Comparison of ENCODE assay signal across 14 cellular contexts in the genomic region with DNA sequence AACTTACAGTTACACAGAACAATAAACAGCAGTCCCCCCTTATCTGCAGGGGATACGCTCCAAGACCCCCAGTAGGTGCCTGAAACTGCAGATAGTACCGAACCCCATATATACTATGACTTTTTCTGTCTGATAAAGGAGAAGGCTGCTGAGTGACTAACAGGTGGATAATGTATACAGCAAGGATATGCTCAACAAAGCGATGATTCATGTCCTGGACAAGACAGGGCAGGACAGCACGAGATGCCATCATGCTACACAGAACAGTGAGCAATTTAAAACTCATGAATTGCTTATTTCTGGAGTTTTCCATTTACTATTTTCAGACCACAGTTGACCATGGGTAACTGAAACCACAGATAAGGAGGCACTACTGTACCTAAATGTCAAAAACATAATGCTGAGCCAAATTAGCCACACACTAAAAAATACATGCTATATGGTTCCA.
A peak's percentile ranks its signal among the peaks of the same experiment; 100 is the strongest.
DNase-seq lines count a peak whose midpoint lies in the region; ATAC-seq and TF ChIP-seq lines count a peak whose summit lies in the region.
"Had no signal": no experiment of that assay in that cellular context is flagged by ENCODE, and none has a peak within 500 bp of the region (broad histone marks: within the 10 kb centered on the region; RNA-seq: fewer than 3 reads in every experiment).

No MANE protein-coding gene starts in this region.

- no peaks in the 10 kb centered on the region for H3K79me2 ChIP-seq in GM23338 (replicated peaks; ENCODE audit: insufficient read depth)

- H3K36me3 Mint-ChIP-seq in stimulated activated memory B cell treated with anti-CD40 and anti-IgM and Interleukin-4, amounts not matched to agents 10 μg/mL and 1 μg/mL and 100 μg/mL, for 72 hours: peaks cover 12% of the 10 kb centered on the region
- H3K36me3 Mint-ChIP-seq in GM23338 (ENCODE audit: low read depth): peaks cover 6% of the 10 kb centered on the region; the same call in 1 of the 3 replicates
- H3K36me3 Mint-ChIP-seq: natural killer cell treated with Interleukin-12 subunit alpha and Interleukin-12 subunit beta and Interleukin-15 and Interleukin-18, amount 100 ng/mL, for 72 hours had no signal

- H3K27me3 Mint-ChIP-seq in stimulated activated memory B cell treated with anti-CD40 and anti-IgM and Interleukin-4, amounts not matched to agents 10 μg/mL and 1 μg/mL and 100 μg/mL, for 72 hours: no peaks in the 10 kb centered on the region
- H3K27me3 Mint-ChIP-seq in GM23338 (ENCODE audit: insufficient read depth, low read depth, poor library complexity): no peaks in the 10 kb centered on the region
- H3K27me3 Mint-ChIP-seq: brain; CD8-positive, alpha-beta memory T cell; natural killer cell treated with Interleukin-12 subunit alpha and Interleukin-12 subunit beta and Interleukin-15 and Interleukin-18, amount 100 ng/mL, for 72 hours had no signal

- H2AFZ ChIP-seq in GM23338: no peak overlapping the region

- H3K27me3 ChIP-seq in Panc1 (ENCODE audit: control insufficient read depth, insufficient read depth, low read length) (no peaks in the 10 kb centered on the region), GM23338 (ENCODE audit: insufficient read depth) (no peaks in the 10 kb centered on the region)

- H3K4me1 ChIP-seq in Panc1 (ENCODE audit: control insufficient read depth, insufficient read depth, low read length): no peaks in the 10 kb centered on the region
- no peaks in the 10 kb centered on the region for H3K4me1 ChIP-seq in GM23338 (ENCODE audit: insufficient read depth)

- H3K9me3 Mint-ChIP-seq in stimulated activated memory B cell treated with anti-CD40 and anti-IgM and Interleukin-4, amounts not matched to agents 10 μg/mL and 1 μg/mL and 100 μg/mL, for 72 hours: no peaks in the 10 kb centered on the region
- no peaks in the 10 kb centered on the region for H3K9me3 Mint-ChIP-seq in GM23338
- H3K9me3 Mint-ChIP-seq: brain; CD8-positive, alpha-beta memory T cell; natural killer cell treated with Interleukin-12 subunit alpha and Interleukin-12 subunit beta and Interleukin-15 and Interleukin-18, amount 100 ng/mL, for 72 hours had no signal

- H3K4me2 ChIP-seq in GM23338: no peak overlapping the region

- no TSS peak for BruUV-seq in Panc1 (replicated peaks; lab: Mats Ljungman, UMichigan)

- no peaks in the 10 kb centered on the region for H3K9me2 ChIP-seq in GM23338 (ENCODE audit: insufficient read depth)

- TF ChIP-seq CTCF in HFF-Myc (IDR thresholded peaks at IDR 0.05; ENCODE audit: low read depth, low read length, missing control alignments) (no peak), Panc1 (IDR thresholded peaks at IDR 0.05) (no peak), fibroblast of pulmonary artery (IDR thresholded peaks at IDR 0.05; ENCODE audit: low read length, missing control alignments) (no peak), GM23338 (conservative IDR thresholded peaks at IDR 0.05; ENCODE audit: low read depth in 2 of 2) (no peak)

- H4K20me1 ChIP-seq in GM23338 (replicated peaks; ENCODE audit: insufficient read depth): no peaks in the 10 kb centered on the region

- H3K27ac ChIP-seq in Panc1 (ENCODE audit: low read length) (no peak overlapping the region), GM23338 (ENCODE audit: low read depth) (no peak overlapping the region)
- H3K27ac ChIP-seq: thoracic aorta had no signal

- no peaks in the 10 kb centered on the region for H3K4me1 Mint-ChIP-seq in stimulated activated memory B cell treated with anti-CD40 and anti-IgM and Interleukin-4, amounts not matched to agents 10 μg/mL and 1 μg/mL and 100 μg/mL, for 72 hours
- H3K4me1 Mint-ChIP-seq in GM23338: no peaks in the 10 kb centered on the region
- H3K4me1 Mint-ChIP-seq: brain; CD8-positive, alpha-beta memory T cell had no signal

- POLR2A ChIA-PET in Panc1 (lab: Charles Lee) (no interaction called here), HEK293T (lab: Yijun Ruan, JAX) (no interaction called here)

- 0 out of 2 replicates have a peak, but pooled peaks have one; percentile 51 for ATAC-seq in Panc1
- ATAC-seq in stimulated activated memory B cell treated with anti-CD40 and anti-IgM and Interleukin-4, amounts not matched to agents 10 μg/mL and 1 μg/mL and 100 μg/mL, for 72 hours: no peak
- ATAC-seq in GM23338: no peak
- ATAC-seq in GM21737 (IDR thresholded peaks at IDR 0.05; ENCODE audit: unreplicated experiment): no peak

- CTCF ChIA-PET in Panc1 (lab: Charles Lee): no interaction called here
- CTCF ChIA-PET in HEK293T (lab: Yijun Ruan, JAX): no interaction called here

- H3K36me3 ChIP-seq in Panc1 (ENCODE audit: control insufficient read depth, insufficient read depth, low read length): no peaks in the 10 kb centered on the region
- peaks cover 8% of the 10 kb centered on the region; the same call in 1 of the 2 replicates for H3K36me3 ChIP-seq in GM23338 (ENCODE audit: insufficient read depth)

- in situ Hi-C loops in Panc1 (cut with HindIII; ENCODE audit: low pct_unique_long_range_greater_than_20kb, low sequenced_read_pairs): no loop called here

- no peak overlapping the region for H3K27ac Mint-ChIP-seq in stimulated activated memory B cell treated with anti-CD40 and anti-IgM and Interleukin-4, amounts not matched to agents 10 μg/mL and 1 μg/mL and 100 μg/mL, for 72 hours
- no peak overlapping the region for H3K27ac Mint-ChIP-seq in GM23338
- H3K27ac Mint-ChIP-seq: brain; CD8-positive, alpha-beta memory T cell; natural killer cell treated with Interleukin-12 subunit alpha and Interleukin-12 subunit beta and Interleukin-15 and Interleukin-18, amount 100 ng/mL, for 72 hours had no signal

- no peak overlapping the region for H3K4me3 Mint-ChIP-seq in stimulated activated memory B cell treated with anti-CD40 and anti-IgM and Interleukin-4, amounts not matched to agents 10 μg/mL and 1 μg/mL and 100 μg/mL, for 72 hours
- no peak overlapping the region for H3K4me3 Mint-ChIP-seq in GM23338
- H3K4me3 Mint-ChIP-seq: brain; CD8-positive, alpha-beta memory T cell; natural killer cell treated with Interleukin-12 subunit alpha and Interleukin-12 subunit beta and Interleukin-15 and Interleukin-18, amount 100 ng/mL, for 72 hours had no signal

- no peaks in the 10 kb centered on the region for H3F3A ChIP-seq in GM23338 (replicated peaks; ENCODE audit: low read depth)

- H3K9me3 ChIP-seq in Panc1 (ENCODE audit: control insufficient read depth, insufficient read depth, low read depth, low read length): no peaks in the 10 kb centered on the region
- H3K9me3 ChIP-seq: thoracic aorta had no signal

- intact Hi-C loops in Panc1 (cut with micrococcal nuclease; ENCODE audit: unreplicated experiment): no loop called here

- H3K4me3 ChIP-seq in HFF-Myc (replicated peaks; ENCODE audit: low read depth, low read length) (no peak overlapping the region), Panc1 (ENCODE audit: low read depth in 2 of 2, low read length in 2 of 2) (no peak overlapping the region), fibroblast of pulmonary artery (replicated peaks; ENCODE audit: low read depth, low read length) (no peak overlapping the region), GM23338 (no peak overlapping the region)
- H3K4me3 ChIP-seq: thoracic aorta had no signal

- DNase-seq in EH (ENCODE audit: low read depth) (peak; percentile 19), HFF-Myc (ENCODE audit: extremely low read depth, low read depth) (peak; percentile 29), Panc1 (ENCODE audit: low read depth, low spot score) (no peak), fibroblast of pulmonary artery (ENCODE audit: low read depth) (peak; percentile 59), GM23338 (ENCODE audit: low spot score) (no peak), HEK293T (ENCODE audit: extremely low spot score) (no peak)
- DNase-seq: CD8-positive, alpha-beta memory T cell; NCI-H1417; SHP77 had no signal

TF ChIP-seq in GM23338, 12 proteins besides CTCF, POLR2A, EP300 and RAD21 (continues in another document):
- no peak for TF ChIP-seq ZNF114 (CRISPR knock-in tag; IDR thresholded peaks at IDR 0.05)

TF ChIP-seq in HEK293T, 16 proteins besides CTCF, POLR2A, EP300 and RAD21:
- TF ChIP-seq ZNF384 (IDR thresholded peaks at IDR 0.05) (no peak), ELF4 (IDR thresholded peaks at IDR 0.05) (no peak), BHLHE40 (IDR thresholded peaks at IDR 0.05; ENCODE audit: borderline replicate concordance) (no peak), FOXM1 (IDR thresholded peaks at IDR 0.05; ENCODE audit: borderline replicate concordance) (no peak), TARDBP (IDR thresholded peaks at IDR 0.05) (no peak), CTBP1 (IDR thresholded peaks at IDR 0.05; ENCODE audit: borderline replicate concordance) (no peak), HDGF (IDR thresholded peaks at IDR 0.05; ENCODE audit: borderline replicate concordance) (no peak), LEF1 (IDR thresholded peaks at IDR 0.05; ENCODE audit: borderline replicate concordance) (no peak), FOXK2 (IDR thresholded peaks at IDR 0.05) (no peak), SP1 (IDR thresholded peaks at IDR 0.05) (no peak), NFRKB (IDR thresholded peaks at IDR 0.05) (no peak), ARNT (IDR thresholded peaks at IDR 0.05) (no peak)
- TF ChIP-seq, protein P1, sequence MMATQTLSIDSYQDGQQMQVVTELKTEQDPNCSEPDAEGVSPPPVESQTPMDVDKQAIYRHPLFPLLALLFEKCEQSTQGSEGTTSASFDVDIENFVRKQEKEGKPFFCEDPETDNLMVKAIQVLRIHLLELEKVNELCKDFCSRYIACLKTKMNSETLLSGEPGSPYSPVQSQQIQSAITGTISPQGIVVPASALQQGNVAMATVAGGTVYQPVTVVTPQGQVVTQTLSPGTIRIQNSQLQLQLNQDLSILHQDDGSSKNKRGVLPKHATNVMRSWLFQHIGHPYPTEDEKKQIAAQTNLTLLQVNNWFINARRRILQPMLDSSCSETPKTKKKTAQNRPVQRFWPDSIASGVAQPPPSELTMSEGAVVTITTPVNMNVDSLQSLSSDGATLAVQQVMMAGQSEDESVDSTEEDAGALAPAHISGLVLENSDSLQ (IDR thresholded peaks at IDR 0.05): no peak
TF ChIP-seq in HEK293T: peak in this region for 0.

Comparison
In these comparisons a context has a peak if more than half of its experiments do, and no peak if none do; other contexts are left out.
1. DNase-seq: peak in EH (single experiment), HFF-Myc (single experiment) and fibroblast of pulmonary artery (single experiment); none in Panc1 (single experiment), GM23338 (single experiment) and HEK293T (single experiment).